In the genomic region with DNA sequence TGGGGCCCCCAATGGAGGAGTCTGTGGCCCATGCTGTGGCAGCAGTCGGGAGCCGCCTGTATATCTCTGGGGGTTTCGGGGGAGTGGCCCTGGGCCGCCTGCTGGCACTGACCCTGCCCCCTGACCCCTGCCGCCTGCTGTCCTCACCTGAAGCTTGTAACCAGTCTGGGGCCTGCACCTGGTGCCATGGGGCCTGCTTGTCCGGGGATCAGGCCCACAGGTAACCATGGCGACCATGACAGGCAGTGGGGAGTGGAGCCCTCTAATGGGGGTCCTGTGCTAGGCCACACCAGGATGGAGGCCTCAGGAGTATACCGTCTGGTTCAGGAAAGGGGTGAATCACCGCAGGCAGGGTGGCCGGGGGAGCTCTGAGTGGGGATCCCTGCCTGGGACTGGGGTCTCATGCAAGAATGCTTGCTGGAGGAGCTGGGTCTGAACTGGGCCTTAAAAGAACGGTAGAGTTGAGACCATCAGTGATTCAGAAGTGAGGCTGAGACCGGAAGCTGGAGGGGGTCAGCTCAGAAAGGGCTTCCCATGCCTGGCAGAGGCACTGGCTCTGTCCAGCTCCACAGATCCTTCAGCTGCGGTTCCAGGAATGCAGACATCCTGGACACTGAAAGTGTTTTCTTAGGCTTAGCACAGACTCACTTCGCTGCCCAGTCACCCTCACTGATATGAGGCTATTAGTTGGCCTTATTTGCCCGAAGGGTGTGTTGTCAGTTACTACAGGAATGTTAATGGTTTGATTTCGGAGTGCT, we compare ENCODE assay signal across 21 cellular contexts. TPM values are rescaled to one million over a fixed set of nuclear protein-coding genes. Genes with fewer than 3 reads are reported as not detected.
DNase-seq lines count a peak whose midpoint lies in the region; ATAC-seq and TF ChIP-seq lines count a peak whose summit lies in the region.
"Had no signal": no experiment of that assay in that cellular context is flagged by ENCODE, and none has a peak within 500 bp of the region (broad histone marks: within the 10 kb centered on the region; RNA-seq: fewer than 3 reads in every experiment).

No MANE protein-coding gene starts in this region.

- no peaks in the 10 kb centered on the region for H3K79me2 ChIP-seq in OCI-LY1 (ENCODE audit: insufficient read depth, low read length)

- no peaks in the 10 kb centered on the region for H3K9me2 ChIP-seq in OCI-LY1 (ENCODE audit: low read depth, low read length)

- H3K9me3 ChIP-seq in OCI-LY1 (ENCODE audit: low read length) = peaks cover 12% of the 10 kb centered on the region
- H3K9me3 ChIP-seq: gastrocnemius medialis, HAP-1, vagina had no signal

- H3K9me3 Mint-ChIP-seq in glutamatergic neuron (ENCODE audit: unreplicated experiment) = peaks cover 1% of the 10 kb centered on the region
- H3K9me3 Mint-ChIP-seq: CD8-positive, alpha-beta T cell; immature natural killer cell; natural killer cell had no signal

- no peak overlapping the region for H3K9ac ChIP-seq in OCI-LY1 (ENCODE audit: low read length)

- H3F3A ChIP-seq in OCI-LY1 (ENCODE audit: insufficient read depth, low read length) = no peaks in the 10 kb centered on the region

- H2AFZ ChIP-seq in OCI-LY1 (ENCODE audit: low read length) = no peak overlapping the region

- H3K4me3 ChIP-seq in OCI-LY1 (ENCODE audit: low read depth, low read length, poor library complexity, severe bottlenecking) (no peak overlapping the region), retinal pigment epithelial cell (ENCODE audit: low read length) (no peak overlapping the region)
- H3K4me3 ChIP-seq: gastrocnemius medialis, HAP-1, stomach, vagina had no signal

- no peaks in the 10 kb centered on the region for H3K27me3 Mint-ChIP-seq in glutamatergic neuron (ENCODE audit: unreplicated experiment)

- H3K27ac ChIP-seq in OCI-LY1 (ENCODE audit: low read depth, low read length, poor library complexity, severe bottlenecking) = no peak overlapping the region
- H3K27ac ChIP-seq: gastrocnemius medialis, stomach, vagina had no signal

- no peak for ATAC-seq in GM19351 (IDR thresholded peaks at IDR 0.05; ENCODE audit: unreplicated experiment)
- ATAC-seq: CD8-positive, alpha-beta T cell; gastrocnemius medialis; natural killer cell had no signal

- peaks cover 10% of the 10 kb centered on the region for H3K36me3 Mint-ChIP-seq in glutamatergic neuron (ENCODE audit: unreplicated experiment)

- no peaks in the 10 kb centered on the region for H3K27me3 ChIP-seq in OCI-LY1 (ENCODE audit: insufficient read depth, low read length)
- H3K27me3 ChIP-seq: gastrocnemius medialis, stomach, vagina had no signal

- peaks cover 10% of the 10 kb centered on the region for H3K4me1 Mint-ChIP-seq in glutamatergic neuron (ENCODE audit: low read depth, unreplicated experiment)
- H3K4me1 Mint-ChIP-seq: immature natural killer cell, natural killer cell had no signal

- H3K4me2 ChIP-seq in OCI-LY1 (ENCODE audit: low read length) = no peak overlapping the region

- H3K4me1 ChIP-seq in OCI-LY1 (ENCODE audit: insufficient read depth, low read length, severe bottlenecking) = peaks cover 18% of the 10 kb centered on the region
- H3K4me1 ChIP-seq: HAP-1, vagina had no signal

- DNase-seq in NCI-H2227 (lab: John Stamatoyannopoulos, UW; ENCODE audit: unreplicated experiment) = peak; percentile 62
- DNase-seq in NCI-H2227 treated with DMSO at 0.1 percent for 48 hours (lab: John Stamatoyannopoulos, UW) = no peak
- peak; percentile 41 for DNase-seq in glutamatergic neuron
- DNase-seq in retinal pigment epithelial cell (ENCODE audit: low read depth) = no peak
- no peak for DNase-seq in amygdala (lab: John Stamatoyannopoulos, UW)
- no peak for DNase-seq in T-helper 9 cell
- DNase-seq: CD8-positive, alpha-beta T cell; gastrocnemius medialis; immature natural killer cell; natural killer cell; NCI-H187; NCI-H526 treated with DMSO at 0.1 percent for 48 hours; stomach had no signal

- no peaks in the 10 kb centered on the region for H4K20me1 ChIP-seq in OCI-LY1 (ENCODE audit: insufficient read depth, low read length)

- peaks cover 19% of the 10 kb centered on the region for H3K36me3 ChIP-seq in OCI-LY1 (ENCODE audit: insufficient read depth, low read length)

- H3K4me3 Mint-ChIP-seq in glutamatergic neuron (ENCODE audit: unreplicated experiment) = no peak overlapping the region
- H3K4me3 Mint-ChIP-seq: CD8-positive, alpha-beta T cell; immature natural killer cell; natural killer cell had no signal

- H3K27ac Mint-ChIP-seq in glutamatergic neuron (ENCODE audit: unreplicated experiment) = no peak overlapping the region
- H3K27ac Mint-ChIP-seq: CD8-positive, alpha-beta T cell had no signal

- peak; percentile 31 for TF ChIP-seq CTCF in OCI-LY1 (IDR thresholded peaks at IDR 0.05; ENCODE audit: low read length)
- TF ChIP-seq CTCF in glutamatergic neuron (IDR thresholded peaks at IDR 0.05; ENCODE audit: partially characterized antibody, unreplicated experiment) = no peak
- TF ChIP-seq CTCF in retinal pigment epithelial cell (conservative IDR thresholded peaks at IDR 0.05; ENCODE audit: low read depth, low read length) = peak; percentile 13

RNA-seq across cellular contexts. Expression of a gene that starts 29.1 kb away (rescaled TPM):
- 2.8 TPM for total RNA-seq in glutamatergic neuron (ENCODE audit: unreplicated experiment)
- total RNA-seq: A673; CD8-positive, alpha-beta T cell; gastrocnemius medialis; lung microvascular endothelial cell; pulmonary artery endothelial cell had no signal

RNA-seq across cellular contexts. Expression of a gene that starts 35.5 kb away (rescaled TPM):
- 72.8 TPM for total RNA-seq in glutamatergic neuron (ENCODE audit: unreplicated experiment)

RNA-seq across cellular contexts. Expression of a gene that starts 47.9 kb away (rescaled TPM):
- 24.7 TPM for total RNA-seq in glutamatergic neuron (ENCODE audit: unreplicated experiment)
- total RNA-seq: CD8-positive, alpha-beta T cell; endothelial cell of umbilical vein; lung microvascular endothelial cell; natural killer cell; pulmonary artery endothelial cell; vagina had no signal

RNA-seq across cellular contexts. Expression of a gene that starts 58.5 kb away (rescaled TPM):
- 199 TPM for total RNA-seq in glutamatergic neuron (ENCODE audit: unreplicated experiment)

RNA-seq across cellular contexts. Expression of a gene that starts 59.0 kb away (rescaled TPM):
- 1.6 TPM for total RNA-seq in glutamatergic neuron (ENCODE audit: unreplicated experiment)
- total RNA-seq: gastrocnemius medialis, natural killer cell, stomach, vagina had no signal

Comparison
In these comparisons a context has a peak if more than half of its experiments do, and no peak if none do; other contexts are left out.
1. DNase-seq: peak in NCI-H2227 (single experiment) and glutamatergic neuron (single experiment); none in NCI-H2227 treated with DMSO at 0.1 percent for 48 hours (single experiment), retinal pigment epithelial cell (single experiment), amygdala (0 of 56) and T-helper 9 cell (single experiment).